ENCODE assay signal across 9 cellular contexts in genomic region chr1:202145325-202146140, GRCh38. TPM values are rescaled to one million over a fixed set of nuclear protein-coding genes. Genes with fewer than 3 reads are reported as not detected.
DNase-seq lines count a peak whose midpoint lies in the region; TF ChIP-seq lines count a peak whose summit lies in the region.
"Had no signal": no experiment of that assay in that cellular context is flagged by ENCODE, and none has a peak within 500 bp of the region (broad histone marks: within the 10 kb centered on the region; RNA-seq: fewer than 3 reads in every experiment).

No MANE protein-coding gene starts in this region.

- TF ChIP-seq CTCF in GM10266 (IDR thresholded peaks at IDR 0.05; ENCODE audit: control insufficient read depth, insufficient read depth, low read depth, missing control alignments) (no peak), OCI-LY1 (IDR thresholded peaks at IDR 0.05; ENCODE audit: low read length) (no peak), mammary epithelial cell (conservative IDR thresholded peaks at IDR 0.05 in 1 of 2, IDR thresholded peaks at IDR 0.05 in 1 of 2; ENCODE audit: extremely low read depth in 1 of 2, insufficient read depth in 1 of 2, low read depth in 1 of 2, low read length in 2 of 2) (no peak)

- no peaks in the 10 kb centered on the region for H3K9me3 ChIP-seq in OCI-LY1 (ENCODE audit: low read length)
- H3K9me3 ChIP-seq in mammary epithelial cell (replicated peaks; ENCODE audit: insufficient read depth, low read length) = no peaks in the 10 kb centered on the region
- H3K9me3 ChIP-seq in muscle layer of duodenum (ENCODE audit: control insufficient read depth in 1 of 2, low read length in 2 of 2) = no peaks in the 10 kb centered on the region

- H3F3A ChIP-seq in OCI-LY1 (ENCODE audit: insufficient read depth, low read length) = no peaks in the 10 kb centered on the region

- peak overlapping the region; percentile 86 for H3K9ac ChIP-seq in OCI-LY1 (ENCODE audit: low read length)
- no peak overlapping the region for H3K9ac ChIP-seq in mammary epithelial cell (ENCODE audit: insufficient read depth, low read length)

- intact Hi-C loops in mammary epithelial cell (cut with micrococcal nuclease) = no loop called here

- H3K27ac ChIP-seq in OCI-LY1 (ENCODE audit: low read depth, low read length, poor library complexity, severe bottlenecking) (peak overlapping the region; percentile 61), mammary epithelial cell (ENCODE audit: insufficient read depth, low read depth, low read length) (no peak overlapping the region), muscle layer of duodenum (ENCODE audit: low read length) (peak overlapping the region; percentile 41)

- H3K36me3 ChIP-seq in OCI-LY1 (ENCODE audit: insufficient read depth, low read length) (peaks cover 51% of the 10 kb centered on the region), mammary epithelial cell (ENCODE audit: insufficient read depth, low read length) (no peaks in the 10 kb centered on the region), muscle layer of duodenum (ENCODE audit: control insufficient read depth in 1 of 2, insufficient read depth in 2 of 2, low read length in 2 of 2) (no peaks in the 10 kb centered on the region)

- CTCF ChIA-PET in mammary epithelial cell (lab: Charles Lee; ENCODE audit: low non-redundant PET) = no interaction called here

- H3K27me3 ChIP-seq in OCI-LY1 (ENCODE audit: insufficient read depth, low read length) (no peaks in the 10 kb centered on the region), mammary epithelial cell (ENCODE audit: insufficient read depth, low read length) (no peaks in the 10 kb centered on the region), muscle layer of duodenum (ENCODE audit: low read depth, low read length) (no peaks in the 10 kb centered on the region)

- H3K4me2 ChIP-seq in OCI-LY1 (ENCODE audit: low read length) (peak overlapping the region; percentile 67), mammary epithelial cell (ENCODE audit: insufficient read depth, low read depth, low read length) (peak overlapping the region; percentile 92)

- no TSS peak for BruUV-seq in mammary epithelial cell (replicated peaks; lab: Mats Ljungman, UMichigan)

- in situ Hi-C loops in mammary epithelial cell (cut with MboI; ENCODE audit: low sequenced_read_pairs in 2 of 2) = no loop called here

- H3K4me1 ChIP-seq in OCI-LY1 (ENCODE audit: insufficient read depth, low read length, severe bottlenecking) (peaks cover 23% of the 10 kb centered on the region), mammary epithelial cell (ENCODE audit: insufficient read depth, low read length) (peaks cover 18% of the 10 kb centered on the region), muscle layer of duodenum (ENCODE audit: control insufficient read depth in 1 of 2, insufficient read depth in 2 of 2, low read length in 2 of 2) (peaks cover 5 to 24% of the 10 kb centered on the region in 2 donors)

- H3K4me3 ChIP-seq in OCI-LY1 (ENCODE audit: low read depth, low read length, poor library complexity, severe bottlenecking) = peak overlapping the region; percentile 77
- H3K4me3 ChIP-seq in mammary epithelial cell (replicated peaks in 1 of 3; ENCODE audit: insufficient read depth in 1 of 3, low read depth in 2 of 3, low read length in 3 of 3) = peak overlapping the region; percentile 29 to 94 (median 91)
- H3K4me3 ChIP-seq in muscle layer of duodenum (ENCODE audit: low read depth in 1 of 2, low read length in 2 of 2) = peak overlapping the region; percentile 76 to 94

- H3K79me2 ChIP-seq in OCI-LY1 (ENCODE audit: insufficient read depth, low read length) (peaks cover 24% of the 10 kb centered on the region), mammary epithelial cell (ENCODE audit: insufficient read depth, low read length) (peaks cover 38% of the 10 kb centered on the region)

- 31% methylated on average over 9 of the region's 15 CpGs for WGBS in mammary epithelial cell (ENCODE audit: low coverage, missing lambda C conversion rate)

- dilution Hi-C loops in mammary epithelial cell (cut with HindIII; ENCODE audit: low sequenced_read_pairs) = no loop called here

- DNase-seq in GM10266 (ENCODE audit: extremely low spot score) (peak; percentile 55), mammary epithelial cell (peak; percentile 47), NCI-H69 (lab: John Stamatoyannopoulos, UW) (no peak), NCI-H2107 (lab: John Stamatoyannopoulos, UW) (no peak), SHP77 treated with DMSO at 0.1 percent for 48 hours (lab: John Stamatoyannopoulos, UW) (no peak)
- no peak for DNase-seq in central memory CD4-positive, alpha-beta T cell

- H4K20me1 ChIP-seq in OCI-LY1 (ENCODE audit: insufficient read depth, low read length) (no peaks in the 10 kb centered on the region), mammary epithelial cell (ENCODE audit: insufficient read depth, low read length) (no peaks in the 10 kb centered on the region)

- H2AFZ ChIP-seq in OCI-LY1 (ENCODE audit: low read length) = no peak overlapping the region
- H2AFZ ChIP-seq in mammary epithelial cell (ENCODE audit: low read depth, low read length) = peak overlapping the region; percentile 93

- no peaks in the 10 kb centered on the region for H3K9me2 ChIP-seq in OCI-LY1 (ENCODE audit: low read depth, low read length)

RNA-seq across cellular contexts. Expression of gene ARL8A, which starts 1.0 kb away (rescaled TPM):
- 10 to 100 TPM; 36.7 to 56.2 TPM for total RNA-seq in mammary epithelial cell
- 33.9 TPM for polyA plus RNA-seq in mammary epithelial cell
- polyA minus RNA-seq in mammary epithelial cell = 21.9 TPM

RNA-seq across cellular contexts. Expression of gene PTPN7, which starts 14.9 kb away (rescaled TPM):
- total RNA-seq in mammary epithelial cell = not detected
- 0.03 TPM for polyA plus RNA-seq in mammary epithelial cell
- polyA minus RNA-seq in mammary epithelial cell = not detected
- total RNA-seq: RPMI7951 had no signal

RNA-seq across cellular contexts. Expression of gene GPR37L1, which starts 22.8 kb away (rescaled TPM):
- not detected for total RNA-seq in mammary epithelial cell
- polyA plus RNA-seq in mammary epithelial cell = 0.02 TPM
- polyA minus RNA-seq in mammary epithelial cell = not detected
- total RNA-seq: RPMI7951 had no signal

RNA-seq across cellular contexts. Expression of gene LGR6, which starts 48.1 kb away (rescaled TPM):
- total RNA-seq in mammary epithelial cell = under 1 TPM; 0.45 to 0.50 TPM
- 0.15 TPM for polyA plus RNA-seq in mammary epithelial cell
- polyA minus RNA-seq in mammary epithelial cell = not detected

Comparison
In these comparisons a context has a peak if more than half of its experiments do, and no peak if none do; other contexts are left out.
1. DNase-seq: peak in GM10266 (single experiment) and mammary epithelial cell (single experiment); none in NCI-H69 (single experiment), NCI-H2107 (single experiment), central memory CD4-positive, alpha-beta T cell (single experiment) and SHP77 treated with DMSO at 0.1 percent for 48 hours (single experiment).
2. Peak in every context shown above with its lines, with median percentiles within 50 percentile points of each other: H3K4me3 ChIP-seq.